Comparison of ENCODE assay signal across 17 cellular contexts in the genomic region with DNA sequence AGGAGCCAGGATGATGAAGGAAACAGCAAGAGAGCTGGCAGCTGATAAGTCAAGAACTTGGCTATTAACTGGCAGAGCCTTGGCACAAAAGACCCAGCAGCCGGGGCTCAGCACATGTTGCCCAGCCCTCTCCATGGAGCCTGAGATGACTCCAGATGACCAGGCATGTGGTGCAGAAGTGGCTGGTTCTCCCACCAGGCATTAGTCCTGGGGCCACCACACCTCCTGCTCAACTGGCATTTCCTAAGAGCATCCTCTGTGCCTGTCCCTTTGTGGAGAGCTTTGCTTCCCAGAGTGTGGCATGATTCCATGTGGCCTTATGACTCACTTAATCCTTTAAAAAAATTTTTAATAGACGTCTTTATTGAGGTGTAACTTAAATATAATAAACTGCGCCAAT.
"Had no signal": no experiment of that assay in that cellular context is flagged by ENCODE, and none has a peak within 500 bp of the region (broad histone marks: within the 10 kb centered on the region; RNA-seq: fewer than 3 reads in every experiment).

No MANE protein-coding gene starts in this region.

- H3K9me3 ChIP-seq: thoracic aorta, upper lobe of right lung had no signal

- H3K27ac Mint-ChIP-seq: activated CD4-positive, alpha-beta T cell treated with anti-CD3 and anti-CD28 coated beads, Interleukin-2, amount 10 ng/mL, durations not matched to agents 7 days and 5 days; activated naive CD8-positive, alpha-beta T cell; activated T-cell treated with anti-CD3 and anti-CD28 coated beads, Interleukin-2, amount 50 U/mL, for 72 hours; T-helper 2 cell treated with Interferon-gamma antibody and Interleukin-4, amounts not matched to agents 5 μg/mL and 100 μg/mL, for 36 hours had no signal

- H3K4me1 ChIP-seq: sigmoid colon, spleen, stomach, upper lobe of right lung had no signal

- H3K27ac ChIP-seq: sigmoid colon, spleen, stomach, thoracic aorta, upper lobe of right lung had no signal

- DNase-seq: activated CD4-positive, alpha-beta T cell treated with anti-CD3 and anti-CD28 coated beads, Interleukin-2, amount 10 ng/mL, durations not matched to agents 7 days and 5 days; activated CD4-positive, CD25-positive, alpha-beta regulatory T cell; activated CD8-positive, alpha-beta memory T cell treated with anti-CD3 and anti-CD28 coated beads, Interleukin-2, amount 50 U/mL, for 48 hours; activated gamma-delta T cell; activated T-cell treated with anti-CD3 and anti-CD28 coated beads, Interleukin-2, amount 50 U/mL, for 72 hours; amygdala; effector CD8-positive, alpha-beta T cell; midbrain; sigmoid colon; spleen; stimulated activated CD4-positive, alpha-beta T cell treated with anti-CD3 and anti-CD28 coated beads, Interleukin-1b, Interleukin-23, amount 100 ng/mL, for 48 hours; stomach; upper lobe of right lung had no signal

- H3K4me3 ChIP-seq: lung, sigmoid colon, spleen, stomach, thoracic aorta, upper lobe of right lung had no signal

- H3K27me3 ChIP-seq: sigmoid colon had no signal

- H3K36me3 Mint-ChIP-seq: activated naive CD8-positive, alpha-beta T cell had no signal

- H3K4me3 Mint-ChIP-seq: activated CD4-positive, alpha-beta T cell treated with anti-CD3 and anti-CD28 coated beads, Interleukin-2, amount 10 ng/mL, durations not matched to agents 7 days and 5 days; activated naive CD8-positive, alpha-beta T cell; activated T-cell treated with anti-CD3 and anti-CD28 coated beads, Interleukin-2, amount 50 U/mL, for 72 hours; T-helper 2 cell treated with Interferon-gamma antibody and Interleukin-4, amounts not matched to agents 5 μg/mL and 100 μg/mL, for 36 hours had no signal

- H3K4me1 Mint-ChIP-seq: activated CD4-positive, alpha-beta T cell treated with anti-CD3 and anti-CD28 coated beads, Interleukin-2, amount 10 ng/mL, durations not matched to agents 7 days and 5 days had no signal

- ATAC-seq: activated T-cell treated with anti-CD3 and anti-CD28 coated beads, Interleukin-2, amount 50 U/mL, for 72 hours; upper lobe of right lung had no signal

- H3K27me3 Mint-ChIP-seq: activated CD4-positive, alpha-beta T cell treated with anti-CD3 and anti-CD28 coated beads, Interleukin-2, amount 10 ng/mL, durations not matched to agents 7 days and 5 days had no signal
